1 cellular context compared by ENCODE assay signal in the genomic region with DNA sequence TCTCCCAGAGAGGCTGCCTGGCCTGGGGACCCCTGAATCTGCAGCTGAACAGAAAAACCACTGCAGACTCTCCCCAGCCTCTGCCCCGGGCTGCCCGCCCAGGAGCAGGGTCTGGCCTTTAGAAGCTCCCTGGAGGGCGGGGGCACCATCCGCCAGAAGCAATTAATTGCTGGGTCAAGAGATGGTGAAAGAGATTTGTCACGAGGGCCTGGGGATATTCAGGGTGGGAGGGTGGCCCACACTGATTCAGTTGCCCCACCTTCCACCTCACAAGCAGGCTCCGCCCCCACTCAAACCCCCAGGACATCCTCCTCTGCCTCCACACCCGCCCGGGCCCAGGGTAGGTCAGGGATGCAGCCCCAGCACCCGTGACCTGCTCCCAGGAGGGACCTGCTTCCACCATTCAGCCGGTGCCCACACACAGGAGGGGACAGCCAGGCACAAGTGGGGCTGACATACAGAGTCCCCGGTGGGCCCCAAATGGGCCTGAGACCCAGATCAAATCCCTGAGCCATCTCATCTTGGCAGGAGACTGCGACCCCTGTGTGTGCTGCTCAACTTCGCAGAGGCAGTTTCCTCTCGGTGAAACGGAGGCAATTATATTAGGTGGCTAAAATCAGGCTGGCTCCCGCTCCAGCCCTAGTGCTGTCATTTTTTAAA.
A peak's percentile ranks its signal among the peaks of the same experiment; 100 is the strongest.
TF ChIP-seq lines count a peak whose summit lies in the region.

No MANE protein-coding gene starts in this region.

TF ChIP-seq in SK-N-SH treated with all-trans-retinoic acid at 6 μM for 48 hours, 23 proteins besides CTCF, POLR2A, EP300 and RAD21 (continued from another document):
- TF ChIP-seq, protein P1, sequence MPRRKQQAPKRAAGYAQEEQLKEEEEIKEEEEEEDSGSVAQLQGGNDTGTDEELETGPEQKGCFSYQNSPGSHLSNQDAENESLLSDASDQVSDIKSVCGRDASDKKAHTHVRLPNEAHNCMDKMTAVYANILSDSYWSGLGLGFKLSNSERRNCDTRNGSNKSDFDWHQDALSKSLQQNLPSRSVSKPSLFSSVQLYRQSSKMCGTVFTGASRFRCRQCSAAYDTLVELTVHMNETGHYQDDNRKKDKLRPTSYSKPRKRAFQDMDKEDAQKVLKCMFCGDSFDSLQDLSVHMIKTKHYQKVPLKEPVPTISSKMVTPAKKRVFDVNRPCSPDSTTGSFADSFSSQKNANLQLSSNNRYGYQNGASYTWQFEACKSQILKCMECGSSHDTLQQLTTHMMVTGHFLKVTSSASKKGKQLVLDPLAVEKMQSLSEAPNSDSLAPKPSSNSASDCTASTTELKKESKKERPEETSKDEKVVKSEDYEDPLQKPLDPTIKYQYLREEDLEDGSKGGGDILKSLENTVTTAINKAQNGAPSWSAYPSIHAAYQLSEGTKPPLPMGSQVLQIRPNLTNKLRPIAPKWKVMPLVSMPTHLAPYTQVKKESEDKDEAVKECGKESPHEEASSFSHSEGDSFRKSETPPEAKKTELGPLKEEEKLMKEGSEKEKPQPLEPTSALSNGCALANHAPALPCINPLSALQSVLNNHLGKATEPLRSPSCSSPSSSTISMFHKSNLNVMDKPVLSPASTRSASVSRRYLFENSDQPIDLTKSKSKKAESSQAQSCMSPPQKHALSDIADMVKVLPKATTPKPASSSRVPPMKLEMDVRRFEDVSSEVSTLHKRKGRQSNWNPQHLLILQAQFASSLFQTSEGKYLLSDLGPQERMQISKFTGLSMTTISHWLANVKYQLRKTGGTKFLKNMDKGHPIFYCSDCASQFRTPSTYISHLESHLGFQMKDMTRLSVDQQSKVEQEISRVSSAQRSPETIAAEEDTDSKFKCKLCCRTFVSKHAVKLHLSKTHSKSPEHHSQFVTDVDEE (CRISPR knock-in tag; IDR thresholded peaks at IDR 0.05), result peak; percentile 80; the same call in 1 of the 2 replicates
- TF ChIP-seq ISL1 (CRISPR knock-in tag; IDR thresholded peaks at IDR 0.05), result no peak
- no peak for TF ChIP-seq TOX (CRISPR knock-in tag; IDR thresholded peaks at IDR 0.05; ENCODE audit: borderline replicate concordance)
- no peak for TF ChIP-seq RARB (CRISPR knock-in tag; IDR thresholded peaks at IDR 0.05)
- no peak for TF ChIP-seq OSR1 (CRISPR knock-in tag; IDR thresholded peaks at IDR 0.05)
- no peak for TF ChIP-seq ZNF565 (CRISPR knock-in tag; conservative IDR thresholded peaks at IDR 0.05; ENCODE audit: low read depth)
- TF ChIP-seq PATZ1 (CRISPR knock-in tag; IDR thresholded peaks at IDR 0.05; ENCODE audit: borderline replicate concordance), result 0 out of 2 replicates have a peak, but pooled peaks have one; percentile 43
- TF ChIP-seq GLIS3 (CRISPR knock-in tag; IDR thresholded peaks at IDR 0.05), result 0 out of 2 replicates have a peak, but pooled peaks have one; percentile 3
- TF ChIP-seq SNAI2 (CRISPR knock-in tag; IDR thresholded peaks at IDR 0.05), result no peak
